In genomic region chr7:78185149-78185745, GRCh38 we compare ENCODE assay signal across 18 cellular contexts.
"Had no signal": no experiment of that assay in that cellular context is flagged by ENCODE, and none has a peak within 500 bp of the region (broad histone marks: within the 10 kb centered on the region; RNA-seq: fewer than 3 reads in every experiment).

No MANE protein-coding gene starts in this region.

- DNase-seq: cortex of kidney; dorsolateral prefrontal cortex; effector CD8-positive, alpha-beta T cell; left colon; left ventricle myocardium superior; mesenchymal stem cell; midbrain; naive B cell; psoas muscle; retina; stimulated activated naive CD4-positive, alpha-beta T cell treated with Interleukin-2 at 50 U/mL for 16 hours; upper lobe of left lung; uterus had no signal

- H3K4me3 ChIP-seq: dorsolateral prefrontal cortex, hepatocyte, lung, psoas muscle, skin epidermis, upper lobe of left lung, uterus had no signal

- ATAC-seq: esophagus mucosa, left colon, left ventricle myocardium superior, psoas muscle, sciatic nerve had no signal

- H3K27me3 ChIP-seq: dorsolateral prefrontal cortex, hepatocyte, upper lobe of left lung, uterus had no signal

- H3K9me3 ChIP-seq: psoas muscle, upper lobe of left lung, uterus had no signal

- H3K36me3 ChIP-seq: upper lobe of left lung, uterus had no signal

- H3K4me2 ChIP-seq: hepatocyte had no signal

- H2AFZ ChIP-seq: hepatocyte had no signal

- H3K79me2 ChIP-seq: hepatocyte had no signal

- H3K27ac ChIP-seq: dorsolateral prefrontal cortex, hepatocyte, psoas muscle, skin epidermis, upper lobe of left lung, uterus had no signal

- H3K4me1 ChIP-seq: psoas muscle, upper lobe of left lung, uterus had no signal
